ENCODE assay signal across 9 cellular contexts in the genomic region with DNA sequence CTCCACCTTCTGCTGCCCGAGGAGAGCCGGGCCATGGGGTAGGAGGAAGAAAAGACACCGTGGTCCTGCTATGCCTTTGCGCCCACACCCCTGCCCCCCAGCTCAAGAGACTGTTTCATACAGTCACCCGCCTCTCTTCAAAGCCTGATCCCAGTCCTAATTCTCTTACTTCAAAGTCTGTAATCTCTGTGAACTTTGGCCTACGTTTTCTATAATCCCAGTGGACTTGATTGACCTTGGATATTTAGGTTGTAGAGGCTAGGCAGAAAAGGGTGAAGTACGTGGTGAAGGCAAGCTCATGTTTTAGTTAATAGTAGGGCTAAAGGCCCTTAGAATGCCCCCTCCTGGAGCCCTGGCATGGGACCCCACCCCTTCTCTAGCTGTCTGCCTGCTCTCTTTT.
"Had no signal": no experiment of that assay in that cellular context is flagged by ENCODE, and none has a peak within 500 bp of the region (broad histone marks: within the 10 kb centered on the region; RNA-seq: fewer than 3 reads in every experiment).

No MANE protein-coding gene starts in this region.

- H2AFZ ChIP-seq: GM23338 had no signal

- FAIRE-seq: H1, H54, K562 had no signal

- ATAC-seq: HCT116, K562 had no signal

- H3K4me1 Mint-ChIP-seq: GM23338 had no signal

- H3K9me3 ChIP-seq: HAP-1 had no signal

- H3K27ac Mint-ChIP-seq: GM23338, HFFc6 had no signal

- DNase-seq: HFFc6, IMR-90 had no signal

- H3K4me3 ChIP-seq: GM23338, HAP-1, K562 had no signal

- H3K27ac ChIP-seq: HL-60 had no signal

- H3K4me2 ChIP-seq: GM23338 had no signal

- H3K9me3 Mint-ChIP-seq: GM23338, HFFc6 had no signal

- H3K4me3 Mint-ChIP-seq: GM23338, HFFc6 had no signal

- H3K4me1 ChIP-seq: HAP-1 had no signal
